In the genomic region with DNA sequence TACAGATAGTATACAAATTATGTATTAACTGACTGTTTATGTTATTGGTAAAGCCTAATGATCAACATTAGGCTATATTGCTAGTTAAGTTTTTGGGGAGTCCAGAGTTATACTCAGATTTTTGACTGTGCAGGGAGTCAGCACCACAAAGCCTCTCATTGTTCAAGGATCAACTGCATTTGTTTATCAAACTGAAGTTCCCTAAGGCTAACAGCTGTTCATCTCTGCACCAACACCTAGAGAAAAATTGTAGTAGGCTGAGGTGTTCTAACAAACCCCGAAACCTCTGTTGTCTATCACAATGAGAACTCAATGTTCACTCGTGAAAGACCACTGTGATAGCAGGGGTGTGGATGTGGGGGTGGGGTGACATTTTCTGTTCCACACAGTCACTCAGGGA, we compare ENCODE assay signal across 29 cellular contexts.
"Had no signal": no experiment of that assay in that cellular context is flagged by ENCODE, and none has a peak within 500 bp of the region (broad histone marks: within the 10 kb centered on the region; RNA-seq: fewer than 3 reads in every experiment).

No MANE protein-coding gene starts in this region.

- H3K27me3 Mint-ChIP-seq: progenitor cell of endocrine pancreas; stimulated activated naive B cell treated with anti-CD40 and anti-IgM and Interleukin-4, amounts not matched to agents 10 μg/mL and 1 μg/mL and 100 μg/mL, for 72 hours; stimulated activated naive CD8-positive, alpha-beta T cell treated with anti-CD3 and anti-CD28 coated beads, Interleukin-15, Interleukin-2, amounts not matched to agents 100 ng/mL and 50 ng/mL, for 24 hours had no signal

- H3K36me3 Mint-ChIP-seq: neural progenitor cell; stimulated activated effector memory CD8-positive, alpha-beta T cell treated with anti-CD3 and anti-CD28 coated beads, Interleukin-12 subunit alpha, Interleukin-12 subunit beta, amount 100 ng/mL, for 72 hours; stimulated activated naive B cell treated with anti-CD40 and anti-IgM and Interleukin-4, amounts not matched to agents 10 μg/mL and 1 μg/mL and 100 μg/mL, for 72 hours had no signal

- ATAC-seq: natural killer cell; psoas muscle; right cardiac atrium; sciatic nerve; stimulated activated effector memory CD8-positive, alpha-beta T cell treated with anti-CD3 and anti-CD28 coated beads, Interleukin-12 subunit alpha, Interleukin-12 subunit beta, amount 100 ng/mL, for 72 hours; stimulated activated naive B cell treated with anti-CD40 and anti-IgM and Interleukin-4, amounts not matched to agents 10 μg/mL and 1 μg/mL and 100 μg/mL, for 72 hours had no signal

- H3K27ac Mint-ChIP-seq: natural killer cell; nephron; neural progenitor cell; progenitor cell of endocrine pancreas; stimulated activated effector memory CD8-positive, alpha-beta T cell treated with anti-CD3 and anti-CD28 coated beads, Interleukin-12 subunit alpha, Interleukin-12 subunit beta, amount 100 ng/mL, for 72 hours; stimulated activated naive B cell treated with anti-CD40 and anti-IgM and Interleukin-4, amounts not matched to agents 10 μg/mL and 1 μg/mL and 100 μg/mL, for 72 hours; stimulated activated naive CD8-positive, alpha-beta T cell treated with anti-CD3 and anti-CD28 coated beads, Interleukin-15, Interleukin-2, amounts not matched to agents 100 ng/mL and 50 ng/mL, for 24 hours had no signal

- H3K9ac ChIP-seq: neural progenitor cell, parathyroid adenoma had no signal

- H3K4me3 Mint-ChIP-seq: natural killer cell; nephron; neural progenitor cell; stimulated activated effector memory CD8-positive, alpha-beta T cell treated with anti-CD3 and anti-CD28 coated beads, Interleukin-12 subunit alpha, Interleukin-12 subunit beta, amount 100 ng/mL, for 72 hours; stimulated activated naive B cell treated with anti-CD40 and anti-IgM and Interleukin-4, amounts not matched to agents 10 μg/mL and 1 μg/mL and 100 μg/mL, for 72 hours; stimulated activated naive CD8-positive, alpha-beta T cell treated with anti-CD3 and anti-CD28 coated beads, Interleukin-15, Interleukin-2, amounts not matched to agents 100 ng/mL and 50 ng/mL, for 24 hours had no signal

- DNase-seq: natural killer cell; occipital lobe; ovary; posterior cingulate gyrus; psoas muscle; right cardiac atrium; spleen; stimulated activated CD4-positive, alpha-beta T cell treated with anti-CD3 and anti-CD28 coated beads, Interleukin-12 subunit alpha, Interleukin-12 subunit beta, amount 100 ng/mL, for 4 hours; stimulated activated CD4-positive, alpha-beta T cell treated with anti-CD3 and anti-CD28 coated beads, Interleukin-2, amount 100 ng/mL, for 24 hours; stimulated activated CD4-positive, alpha-beta T cell treated with anti-CD3 and anti-CD28 coated beads, Interleukin-2, amount 100 ng/mL, for 48 hours; stimulated activated CD4-positive, alpha-beta T cell treated with anti-CD3 and anti-CD28 coated beads, Interleukin-4, amount 100 ng/mL, for 24 hours; stimulated activated naive B cell treated with anti-CD40 and anti-IgM and Interleukin-4, amounts not matched to agents 10 μg/mL and 1 μg/mL and 100 μg/mL, for 72 hours; stimulated activated naive CD4-positive, alpha-beta T cell treated with Interleukin-2 at 50 U/mL for 16 hours; stomach; thyroid gland; trophoblast cell; upper lobe of left lung had no signal

- H3K4me1 Mint-ChIP-seq: natural killer cell; nephron; neural progenitor cell; stimulated activated effector memory CD8-positive, alpha-beta T cell treated with anti-CD3 and anti-CD28 coated beads, Interleukin-12 subunit alpha, Interleukin-12 subunit beta, amount 100 ng/mL, for 72 hours; stimulated activated naive B cell treated with anti-CD40 and anti-IgM and Interleukin-4, amounts not matched to agents 10 μg/mL and 1 μg/mL and 100 μg/mL, for 72 hours had no signal

- H3K36me3 ChIP-seq: neural progenitor cell, ovary, spleen, stomach, thoracic aorta, thyroid gland, tibial nerve, upper lobe of left lung, vagina had no signal

- H3K4me3 ChIP-seq: neural progenitor cell, ovary, psoas muscle, skin epidermis, smooth muscle cell, spleen, stomach, thoracic aorta, thyroid gland, tibial nerve, upper lobe of left lung, vagina had no signal

- H3K9me3 ChIP-seq: ovary, psoas muscle, stomach, thoracic aorta, thyroid gland, upper lobe of left lung, vagina had no signal

- H3K79me2 ChIP-seq: parathyroid adenoma had no signal

- H3K27ac ChIP-seq: neural progenitor cell, ovary, parathyroid adenoma, psoas muscle, skin epidermis, spleen, stomach, thoracic aorta, thyroid gland, tibial nerve, upper lobe of left lung, vagina had no signal

- H2AFZ ChIP-seq: neural progenitor cell, parathyroid adenoma had no signal

- H3K27me3 ChIP-seq: neural progenitor cell, ovary, spleen, stomach, thyroid gland, tibial nerve, upper lobe of left lung, vagina had no signal

- H3K9me3 Mint-ChIP-seq: nephron; neural progenitor cell; stimulated activated naive CD8-positive, alpha-beta T cell treated with anti-CD3 and anti-CD28 coated beads, Interleukin-15, Interleukin-2, amounts not matched to agents 100 ng/mL and 50 ng/mL, for 24 hours had no signal

- H3K4me2 ChIP-seq: neural progenitor cell, smooth muscle cell had no signal

- H3K4me1 ChIP-seq: neural progenitor cell, parathyroid adenoma, psoas muscle, spleen, stomach, thyroid gland, upper lobe of left lung, vagina had no signal
